Comparison of ENCODE assay signal across 1 cellular context in the genomic region with DNA sequence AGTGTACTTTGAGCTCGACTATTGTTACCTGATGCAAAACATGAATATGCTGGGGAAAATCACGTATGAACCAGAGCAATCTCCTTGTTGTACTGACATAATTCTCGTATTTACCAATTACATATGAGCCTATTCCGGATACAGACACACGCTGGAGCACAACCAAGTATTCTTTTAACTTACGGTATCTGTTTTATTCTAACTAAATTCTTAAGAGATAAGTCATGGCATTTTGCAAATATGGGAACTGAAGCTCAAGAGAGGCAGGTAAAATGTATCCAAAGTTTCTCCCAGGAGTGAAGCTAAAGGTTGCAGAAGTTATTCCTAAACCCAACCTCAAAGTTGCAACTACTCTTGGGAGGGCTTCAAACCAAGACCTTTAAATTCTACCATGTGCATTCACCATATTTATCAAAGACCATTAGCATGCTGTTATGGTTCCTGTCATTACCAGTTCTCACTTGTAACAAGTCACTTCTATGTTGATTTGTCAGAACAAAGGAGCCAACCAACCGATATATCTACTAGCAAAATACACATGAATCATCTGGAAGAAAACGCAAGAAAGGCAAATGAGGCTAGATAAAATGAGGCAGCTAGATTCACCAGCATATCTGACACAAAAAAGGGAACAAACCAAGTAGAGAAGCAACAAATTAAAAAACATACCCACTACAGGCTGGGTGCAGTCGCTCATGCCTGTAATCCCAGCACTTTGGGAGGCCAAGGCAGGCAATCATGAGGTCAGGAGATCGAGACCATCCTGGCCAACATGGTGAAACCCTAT.
TF ChIP-seq lines count a peak whose summit lies in the region.

No MANE protein-coding gene starts in this region.

TF ChIP-seq in GM23338, 12 proteins besides CTCF, POLR2A, EP300 and RAD21 (continued from another document):
- TF ChIP-seq, protein P1, sequence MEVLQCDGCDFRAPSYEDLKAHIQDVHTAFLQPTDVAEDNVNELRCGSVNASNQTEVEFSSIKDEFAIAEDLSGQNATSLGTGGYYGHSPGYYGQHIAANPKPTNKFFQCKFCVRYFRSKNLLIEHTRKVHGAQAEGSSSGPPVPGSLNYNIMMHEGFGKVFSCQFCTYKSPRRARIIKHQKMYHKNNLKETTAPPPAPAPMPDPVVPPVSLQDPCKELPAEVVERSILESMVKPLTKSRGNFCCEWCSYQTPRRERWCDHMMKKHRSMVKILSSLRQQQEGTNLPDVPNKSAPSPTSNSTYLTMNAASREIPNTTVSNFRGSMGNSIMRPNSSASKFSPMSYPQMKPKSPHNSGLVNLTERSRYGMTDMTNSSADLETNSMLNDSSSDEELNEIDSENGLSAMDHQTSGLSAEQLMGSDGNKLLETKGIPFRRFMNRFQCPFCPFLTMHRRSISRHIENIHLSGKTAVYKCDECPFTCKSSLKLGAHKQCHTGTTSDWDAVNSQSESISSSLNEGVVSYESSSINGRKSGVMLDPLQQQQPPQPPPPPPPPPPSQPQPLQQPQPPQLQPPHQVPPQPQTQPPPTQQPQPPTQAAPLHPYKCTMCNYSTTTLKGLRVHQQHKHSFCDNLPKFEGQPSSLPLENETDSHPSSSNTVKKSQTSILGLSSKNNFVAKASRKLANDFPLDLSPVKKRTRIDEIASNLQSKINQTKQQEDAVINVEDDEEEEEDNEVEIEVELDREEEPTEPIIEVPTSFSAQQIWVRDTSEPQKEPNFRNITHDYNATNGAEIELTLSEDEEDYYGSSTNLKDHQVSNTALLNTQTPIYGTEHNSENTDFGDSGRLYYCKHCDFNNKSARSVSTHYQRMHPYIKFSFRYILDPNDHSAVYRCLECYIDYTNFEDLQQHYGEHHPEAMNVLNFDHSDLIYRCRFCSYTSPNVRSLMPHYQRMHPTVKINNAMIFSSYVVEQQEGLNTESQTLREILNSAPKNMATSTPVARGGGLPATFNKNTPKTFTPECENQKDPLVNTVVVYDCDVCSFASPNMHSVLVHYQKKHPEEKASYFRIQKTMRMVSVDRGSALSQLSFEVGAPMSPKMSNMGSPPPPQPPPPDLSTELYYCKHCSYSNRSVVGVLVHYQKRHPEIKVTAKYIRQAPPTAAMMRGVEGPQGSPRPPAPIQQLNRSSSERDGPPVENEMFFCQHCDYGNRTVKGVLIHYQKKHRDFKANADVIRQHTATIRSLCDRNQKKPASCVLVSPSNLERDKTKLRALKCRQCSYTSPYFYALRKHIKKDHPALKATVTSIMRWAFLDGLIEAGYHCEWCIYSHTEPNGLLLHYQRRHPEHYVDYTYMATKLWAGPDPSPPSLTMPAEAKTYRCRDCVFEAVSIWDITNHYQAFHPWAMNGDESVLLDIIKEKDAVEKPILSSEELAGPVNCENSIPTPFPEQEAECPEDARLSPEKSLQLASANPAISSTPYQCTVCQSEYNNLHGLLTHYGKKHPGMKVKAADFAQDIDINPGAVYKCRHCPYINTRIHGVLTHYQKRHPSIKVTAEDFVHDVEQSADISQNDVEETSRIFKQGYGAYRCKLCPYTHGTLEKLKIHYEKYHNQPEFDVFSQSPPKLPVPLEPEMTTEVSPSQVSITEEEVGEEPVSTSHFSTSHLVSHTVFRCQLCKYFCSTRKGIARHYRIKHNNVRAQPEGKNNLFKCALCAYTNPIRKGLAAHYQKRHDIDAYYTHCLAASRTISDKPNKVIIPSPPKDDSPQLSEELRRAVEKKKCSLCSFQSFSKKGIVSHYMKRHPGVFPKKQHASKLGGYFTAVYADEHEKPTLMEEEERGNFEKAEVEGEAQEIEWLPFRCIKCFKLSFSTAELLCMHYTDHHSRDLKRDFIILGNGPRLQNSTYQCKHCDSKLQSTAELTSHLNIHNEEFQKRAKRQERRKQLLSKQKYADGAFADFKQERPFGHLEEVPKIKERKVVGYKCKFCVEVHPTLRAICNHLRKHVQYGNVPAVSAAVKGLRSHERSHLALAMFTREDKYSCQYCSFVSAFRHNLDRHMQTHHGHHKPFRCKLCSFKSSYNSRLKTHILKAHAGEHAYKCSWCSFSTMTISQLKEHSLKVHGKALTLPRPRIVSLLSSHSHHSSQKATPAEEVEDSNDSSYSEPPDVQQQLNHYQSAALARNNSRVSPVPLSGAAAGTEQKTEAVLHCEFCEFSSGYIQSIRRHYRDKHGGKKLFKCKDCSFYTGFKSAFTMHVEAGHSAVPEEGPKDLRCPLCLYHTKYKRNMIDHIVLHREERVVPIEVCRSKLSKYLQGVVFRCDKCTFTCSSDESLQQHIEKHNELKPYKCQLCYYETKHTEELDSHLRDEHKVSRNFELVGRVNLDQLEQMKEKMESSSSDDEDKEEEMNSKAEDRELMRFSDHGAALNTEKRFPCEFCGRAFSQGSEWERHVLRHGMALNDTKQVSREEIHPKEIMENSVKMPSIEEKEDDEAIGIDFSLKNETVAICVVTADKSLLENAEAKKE (CRISPR knock-in tag; IDR thresholded peaks at IDR 0.05): no peak
- TF ChIP-seq JUNB (IDR thresholded peaks at IDR 0.05; ENCODE audit: unreplicated experiment): no peak
- no peak for TF ChIP-seq POLR2AphosphoS5 (IDR thresholded peaks at IDR 0.05; ENCODE audit: low read depth)
- TF ChIP-seq STAT1 (IDR thresholded peaks at IDR 0.05; ENCODE audit: unreplicated experiment): no peak
- TF ChIP-seq, protein P2, sequence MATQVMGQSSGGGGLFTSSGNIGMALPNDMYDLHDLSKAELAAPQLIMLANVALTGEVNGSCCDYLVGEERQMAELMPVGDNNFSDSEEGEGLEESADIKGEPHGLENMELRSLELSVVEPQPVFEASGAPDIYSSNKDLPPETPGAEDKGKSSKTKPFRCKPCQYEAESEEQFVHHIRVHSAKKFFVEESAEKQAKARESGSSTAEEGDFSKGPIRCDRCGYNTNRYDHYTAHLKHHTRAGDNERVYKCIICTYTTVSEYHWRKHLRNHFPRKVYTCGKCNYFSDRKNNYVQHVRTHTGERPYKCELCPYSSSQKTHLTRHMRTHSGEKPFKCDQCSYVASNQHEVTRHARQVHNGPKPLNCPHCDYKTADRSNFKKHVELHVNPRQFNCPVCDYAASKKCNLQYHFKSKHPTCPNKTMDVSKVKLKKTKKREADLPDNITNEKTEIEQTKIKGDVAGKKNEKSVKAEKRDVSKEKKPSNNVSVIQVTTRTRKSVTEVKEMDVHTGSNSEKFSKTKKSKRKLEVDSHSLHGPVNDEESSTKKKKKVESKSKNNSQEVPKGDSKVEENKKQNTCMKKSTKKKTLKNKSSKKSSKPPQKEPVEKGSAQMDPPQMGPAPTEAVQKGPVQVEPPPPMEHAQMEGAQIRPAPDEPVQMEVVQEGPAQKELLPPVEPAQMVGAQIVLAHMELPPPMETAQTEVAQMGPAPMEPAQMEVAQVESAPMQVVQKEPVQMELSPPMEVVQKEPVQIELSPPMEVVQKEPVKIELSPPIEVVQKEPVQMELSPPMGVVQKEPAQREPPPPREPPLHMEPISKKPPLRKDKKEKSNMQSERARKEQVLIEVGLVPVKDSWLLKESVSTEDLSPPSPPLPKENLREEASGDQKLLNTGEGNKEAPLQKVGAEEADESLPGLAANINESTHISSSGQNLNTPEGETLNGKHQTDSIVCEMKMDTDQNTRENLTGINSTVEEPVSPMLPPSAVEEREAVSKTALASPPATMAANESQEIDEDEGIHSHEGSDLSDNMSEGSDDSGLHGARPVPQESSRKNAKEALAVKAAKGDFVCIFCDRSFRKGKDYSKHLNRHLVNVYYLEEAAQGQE (IDR thresholded peaks at IDR 0.05; ENCODE audit: unreplicated experiment): no peak
- no peak for TF ChIP-seq EZH2 (IDR thresholded peaks at IDR 0.05; ENCODE audit: low read depth, unreplicated experiment)
- no peak for TF ChIP-seq NANOG (IDR thresholded peaks at IDR 0.05; ENCODE audit: borderline replicate concordance)
- TF ChIP-seq ZNF114 (CRISPR knock-in tag; IDR thresholded peaks at IDR 0.05): no peak
- no peak for TF ChIP-seq EZH2phosphoT487 (IDR thresholded peaks at IDR 0.05; ENCODE audit: unreplicated experiment)
